9 cellular contexts compared by ENCODE assay signal in the genomic region with DNA sequence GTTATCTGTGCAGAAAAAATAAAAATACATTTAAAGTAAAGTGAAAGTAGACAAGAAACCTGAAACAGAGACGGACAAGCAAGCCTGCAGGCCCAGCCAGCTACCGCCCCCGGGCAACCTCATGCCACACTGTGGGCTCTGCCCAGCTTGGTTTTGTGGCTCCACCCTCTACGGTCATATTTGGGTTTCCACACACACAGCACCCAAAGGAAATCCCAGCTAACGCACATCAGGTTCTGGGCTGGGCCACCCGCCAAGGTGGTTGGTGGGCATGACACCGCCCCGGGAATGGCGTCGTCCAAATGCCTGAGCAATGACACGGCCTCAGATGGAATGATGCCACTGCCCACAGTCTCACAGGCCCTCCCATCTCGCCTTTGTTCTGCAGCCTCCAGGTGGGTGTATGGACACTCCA. TPM values are rescaled to one million over a fixed set of nuclear protein-coding genes. Genes with fewer than 3 reads are reported as not detected.
A peak's percentile ranks its signal among the peaks of the same experiment; 100 is the strongest.
DNase-seq lines count a peak whose midpoint lies in the region; ATAC-seq and TF ChIP-seq lines count a peak whose summit lies in the region.
"Had no signal": no experiment of that assay in that cellular context is flagged by ENCODE, and none has a peak within 500 bp of the region (broad histone marks: within the 10 kb centered on the region; RNA-seq: fewer than 3 reads in every experiment).

No MANE protein-coding gene starts in this region.

- peaks cover 9% of the 10 kb centered on the region for H3K36me3 Mint-ChIP-seq in activated CD4-positive, alpha-beta T cell treated with anti-CD3 and anti-CD28 coated beads for 36 hours (ENCODE audit: low read depth)
- H3K36me3 Mint-ChIP-seq in activated naive CD4-positive, alpha-beta T cell treated with anti-CD3 and anti-CD28 coated beads for 36 hours (ENCODE audit: low read depth), result no peaks in the 10 kb centered on the region

- H3K27ac Mint-ChIP-seq in activated CD4-positive, alpha-beta T cell treated with anti-CD3 and anti-CD28 coated beads for 36 hours, result peak overlapping the region; percentile 30
- no peak overlapping the region for H3K27ac Mint-ChIP-seq in activated naive CD4-positive, alpha-beta T cell treated with anti-CD3 and anti-CD28 coated beads for 36 hours

- H3K4me3 ChIP-seq in left lung (no peak overlapping the region), aorta (ENCODE audit: low read length in 2 of 2) (no peak overlapping the region), left ventricle myocardium inferior (no peak overlapping the region)

- peaks cover 45% of the 10 kb centered on the region for H3K4me1 Mint-ChIP-seq in activated CD4-positive, alpha-beta T cell treated with anti-CD3 and anti-CD28 coated beads for 36 hours
- peaks cover 59% of the 10 kb centered on the region for H3K4me1 Mint-ChIP-seq in activated naive CD4-positive, alpha-beta T cell treated with anti-CD3 and anti-CD28 coated beads for 36 hours (ENCODE audit: low read depth)

- peaks cover 0 to 11% of the 10 kb centered on the region in 2 donors for H3K4me1 ChIP-seq in left lung
- H3K4me1 ChIP-seq in aorta (ENCODE audit: control insufficient read depth in 1 of 2, insufficient read depth in 2 of 2, low read length in 2 of 2), result no peaks in the 10 kb centered on the region
- no peaks in the 10 kb centered on the region for H3K4me1 ChIP-seq in left ventricle myocardium inferior

- peak; percentile 68 for ATAC-seq in activated CD4-positive, alpha-beta T cell treated with anti-CD3 and anti-CD28 coated beads for 36 hours
- ATAC-seq in left lung, result peak; percentile 75
- ATAC-seq in aorta (ENCODE audit: low FRiP score), result no peak
- no peak for ATAC-seq in HG03521 (IDR thresholded peaks at IDR 0.05; ENCODE audit: unreplicated experiment)

- peaks cover 2% of the 10 kb centered on the region for H3K9me3 Mint-ChIP-seq in activated CD4-positive, alpha-beta T cell treated with anti-CD3 and anti-CD28 coated beads for 36 hours (ENCODE audit: low read depth)
- H3K9me3 Mint-ChIP-seq in activated naive CD4-positive, alpha-beta T cell treated with anti-CD3 and anti-CD28 coated beads for 36 hours, result no peaks in the 10 kb centered on the region

- CTCF ChIA-PET in activated CD4-positive, alpha-beta T cell treated with anti-CD3 and anti-CD28 coated beads for 36 hours (lab: Charles Lee), result interaction anchor here (0.9 kb wide), 1 partner anchor 248 kb away, joined by 3 read pairs; no protein-coding TSS in a partner anchor
- CTCF ChIA-PET in activated naive CD4-positive, alpha-beta T cell treated with anti-CD3 and anti-CD28 coated beads for 36 hours (lab: Charles Lee), result interaction anchor here (1.8 kb wide), 1 partner anchor 23 kb away, joined by 5 read pairs; the partner anchor contains the start of gene FAM110A

- H3K9me3 ChIP-seq in left lung, result no peaks in the 10 kb centered on the region
- no peaks in the 10 kb centered on the region for H3K9me3 ChIP-seq in aorta (ENCODE audit: control insufficient read depth, low read length)
- H3K9me3 ChIP-seq in left ventricle myocardium inferior (replicated peaks), result no peaks in the 10 kb centered on the region

- H3K27me3 Mint-ChIP-seq in activated CD4-positive, alpha-beta T cell treated with anti-CD3 and anti-CD28 coated beads for 36 hours, result no peaks in the 10 kb centered on the region
- no peaks in the 10 kb centered on the region for H3K27me3 Mint-ChIP-seq in activated naive CD4-positive, alpha-beta T cell treated with anti-CD3 and anti-CD28 coated beads for 36 hours (ENCODE audit: low read depth)

- DNase-seq in activated CD4-positive, alpha-beta T cell treated with anti-CD3 and anti-CD28 coated beads for 36 hours, result peak; percentile 65
- DNase-seq in activated CD4-positive, alpha-beta T cell treated with anti-CD3 and anti-CD28 coated beads for 1 hour, result no peak
- DNase-seq in activated naive CD4-positive, alpha-beta T cell treated with anti-CD3 and anti-CD28 coated beads for 36 hours, result peak; percentile 64
- DNase-seq in left lung (no peak), aorta (peak; percentile 67 to 79), left ventricle myocardium inferior (no peak), RPMI8226 (no peak)

- H3K36me3 ChIP-seq in left lung, result no peaks in the 10 kb centered on the region
- H3K36me3 ChIP-seq in aorta (ENCODE audit: control insufficient read depth in 1 of 2, insufficient read depth in 2 of 2, low read length in 1 of 2), result no peaks in the 10 kb centered on the region
- H3K36me3 ChIP-seq in left ventricle myocardium inferior, result no peaks in the 10 kb centered on the region

- POLR2A ChIA-PET in activated CD4-positive, alpha-beta T cell treated with anti-CD3 and anti-CD28 coated beads for 36 hours (lab: Charles Lee), result no interaction called here

- no peak overlapping the region for H3K4me3 Mint-ChIP-seq in activated CD4-positive, alpha-beta T cell treated with anti-CD3 and anti-CD28 coated beads for 36 hours
- H3K4me3 Mint-ChIP-seq in activated naive CD4-positive, alpha-beta T cell treated with anti-CD3 and anti-CD28 coated beads for 36 hours, result no peak overlapping the region

- 10 to 13% methylated on average over 12 of the region's 12 CpGs for whole genome bisulfite sequencing in aorta, 2 donors

- H3K27ac ChIP-seq in left lung (no peak overlapping the region), aorta (ENCODE audit: low read depth in 1 of 2, low read length in 2 of 2) (no peak overlapping the region), left ventricle myocardium inferior (replicated peaks) (no peak overlapping the region)

- intact Hi-C loops in activated CD4-positive, alpha-beta T cell treated with anti-CD3 and anti-CD28 coated beads for 36 hours (cut with DNase I, micrococcal nuclease), result no loop called here
- intact Hi-C loops in activated naive CD4-positive, alpha-beta T cell treated with anti-CD3 and anti-CD28 coated beads for 36 hours (cut with micrococcal nuclease), result loop anchor here (1.0 to 2.0 kb wide), 2 partner anchors 23 to 24 kb away; partner anchors contain the start of gene FAM110A
- intact Hi-C loops in left lung (cut with DNase I) (no loop called here), aorta (cut with DNase I) (no loop called here), left ventricle myocardium inferior (cut with micrococcal nuclease) (no loop called here)

- TF ChIP-seq CTCF in left lung (IDR thresholded peaks at IDR 0.05), result no peak
- no peak for TF ChIP-seq CTCF in left ventricle myocardium inferior (IDR thresholded peaks at IDR 0.05; ENCODE audit: borderline replicate concordance)

- H3K27me3 ChIP-seq in left lung, result no peaks in the 10 kb centered on the region
- no peaks in the 10 kb centered on the region for H3K27me3 ChIP-seq in aorta (ENCODE audit: control insufficient read depth in 1 of 2, insufficient read depth in 2 of 2, low read length in 1 of 2)
- H3K27me3 ChIP-seq in left ventricle myocardium inferior (ENCODE audit: low read depth), result no peaks in the 10 kb centered on the region

RNA-seq across cellular contexts. Expression of gene FAM110A, which starts 22.9 kb away (rescaled TPM):
- total RNA-seq in activated CD4-positive, alpha-beta T cell treated with anti-CD3 and anti-CD28 coated beads for 36 hours, result 10 to 100 TPM; 15.5 TPM
- 10 to 100 TPM; 15.4 to 16.2 TPM for total RNA-seq in activated naive CD4-positive, alpha-beta T cell treated with anti-CD3 and anti-CD28 coated beads for 36 hours
- total RNA-seq in left lung (10 to 100 TPM; 13.0 to 21.5 TPM), aorta (1 to 10 TPM; 3.6 to 7.0 TPM), left ventricle myocardium inferior (2.0 TPM)
- polyA plus RNA-seq in aorta, result 1 to 10 TPM; 2.9 to 3.1 TPM

RNA-seq across cellular contexts. Expression of gene ANGPT4, which starts 59.8 kb away (rescaled TPM):
- not detected for total RNA-seq in activated CD4-positive, alpha-beta T cell treated with anti-CD3 and anti-CD28 coated beads for 36 hours
- total RNA-seq in activated naive CD4-positive, alpha-beta T cell treated with anti-CD3 and anti-CD28 coated beads for 36 hours, result not detected
- total RNA-seq in left lung (under 1 TPM; 0.16 to 0.20 TPM), aorta (under 1 TPM; 0.19 to 0.33 TPM), left ventricle myocardium inferior (0.05 TPM)
- under 1 TPM in 1 of 2 donors, not detected in 1; 0.72 TPM for polyA plus RNA-seq in aorta
- polyA plus RNA-seq: BJ had no signal

Comparison
In these comparisons a context has a peak if more than half of its experiments do, and no peak if none do; other contexts are left out.
1. DNase-seq: peak in activated CD4-positive, alpha-beta T cell treated with anti-CD3 and anti-CD28 coated beads for 36 hours (single experiment), activated naive CD4-positive, alpha-beta T cell treated with anti-CD3 and anti-CD28 coated beads for 36 hours (single experiment) and aorta (2 of 2); none in activated CD4-positive, alpha-beta T cell treated with anti-CD3 and anti-CD28 coated beads for 1 hour (single experiment), left lung (0 of 2), left ventricle myocardium inferior (single experiment) and RPMI8226 (single experiment).
2. ATAC-seq: peak in activated CD4-positive, alpha-beta T cell treated with anti-CD3 and anti-CD28 coated beads for 36 hours (single experiment) and left lung (single experiment); none in aorta (single experiment) and HG03521 (single experiment).